ENCODE assay signal across 1 cellular context in the genomic region with DNA sequence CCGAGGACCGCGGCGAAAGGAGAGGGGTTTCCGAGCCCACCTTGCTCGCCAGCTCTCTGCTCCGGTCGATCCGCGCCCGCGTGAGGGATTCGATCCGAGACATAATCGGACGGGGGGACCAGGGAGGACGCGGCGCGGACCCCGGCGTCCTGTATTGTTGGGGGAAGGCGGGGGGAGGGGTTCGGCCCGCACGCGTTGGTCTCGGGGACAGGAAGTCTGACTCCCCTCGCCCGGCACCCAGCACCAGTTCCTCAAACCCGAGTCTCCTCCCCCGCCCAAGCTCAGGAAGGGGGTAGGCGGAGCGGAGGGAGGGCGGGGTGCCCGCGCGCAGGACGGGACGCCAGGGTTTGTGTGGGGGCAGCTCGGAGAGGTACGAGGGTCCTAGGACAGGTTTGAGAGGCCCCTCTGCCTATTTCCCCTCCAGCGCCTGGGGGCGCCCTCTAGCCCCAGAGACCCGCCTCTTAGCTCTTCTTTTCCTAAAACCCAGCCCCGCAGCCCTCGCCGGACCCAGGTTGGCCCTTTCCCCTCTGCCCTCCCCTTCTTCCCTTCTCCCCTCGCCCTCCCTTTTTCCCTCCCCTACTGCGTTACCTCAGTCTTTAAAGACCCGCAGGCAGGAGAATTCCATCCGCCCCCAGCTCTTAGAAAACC.
TF ChIP-seq lines count a peak whose summit lies in the region.

A gene (minus strand): TSS at position 223 of the 648 bp plus-strand sequence. CDS start 120 bp downstream, at position 103.

TF ChIP-seq in HEK293, 187 proteins besides CTCF, POLR2A, EP300 and RAD21 (continued from another document and continues in another):
- no peak for TF ChIP-seq ZNF266 (tag by site-specific recombination; IDR thresholded peaks at IDR 0.05; ENCODE audit: low read depth)
- TF ChIP-seq, protein P1, sequence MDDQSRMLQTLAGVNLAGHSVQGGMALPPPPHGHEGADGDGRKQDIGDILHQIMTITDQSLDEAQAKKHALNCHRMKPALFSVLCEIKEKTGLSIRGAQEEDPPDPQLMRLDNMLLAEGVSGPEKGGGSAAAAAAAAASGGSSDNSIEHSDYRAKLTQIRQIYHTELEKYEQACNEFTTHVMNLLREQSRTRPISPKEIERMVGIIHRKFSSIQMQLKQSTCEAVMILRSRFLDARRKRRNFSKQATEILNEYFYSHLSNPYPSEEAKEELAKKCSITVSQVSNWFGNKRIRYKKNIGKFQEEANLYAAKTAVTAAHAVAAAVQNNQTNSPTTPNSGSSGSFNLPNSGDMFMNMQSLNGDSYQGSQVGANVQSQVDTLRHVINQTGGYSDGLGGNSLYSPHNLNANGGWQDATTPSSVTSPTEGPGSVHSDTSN (CRISPR knock-in tag; IDR thresholded peaks at IDR 0.05), result no peak
- TF ChIP-seq OSR2 (tag by site-specific recombination; IDR thresholded peaks at IDR 0.05), result no peak
- no peak for TF ChIP-seq ZNF585B (tag by site-specific recombination; IDR thresholded peaks at IDR 0.05)
- TF ChIP-seq ZNF16 (tag by site-specific recombination; IDR thresholded peaks at IDR 0.05; ENCODE audit: low read depth), result no peak
- TF ChIP-seq ZNF394 (tag by site-specific recombination; IDR thresholded peaks at IDR 0.05; ENCODE audit: borderline replicate concordance), result no peak
- TF ChIP-seq ZNF629 (tag by site-specific recombination; IDR thresholded peaks at IDR 0.05), result 0 out of 2 replicates have a peak, but pooled peaks have one; percentile 41
- no peak for TF ChIP-seq ZNF558 (tag by site-specific recombination; IDR thresholded peaks at IDR 0.05)
- TF ChIP-seq, protein P2, sequence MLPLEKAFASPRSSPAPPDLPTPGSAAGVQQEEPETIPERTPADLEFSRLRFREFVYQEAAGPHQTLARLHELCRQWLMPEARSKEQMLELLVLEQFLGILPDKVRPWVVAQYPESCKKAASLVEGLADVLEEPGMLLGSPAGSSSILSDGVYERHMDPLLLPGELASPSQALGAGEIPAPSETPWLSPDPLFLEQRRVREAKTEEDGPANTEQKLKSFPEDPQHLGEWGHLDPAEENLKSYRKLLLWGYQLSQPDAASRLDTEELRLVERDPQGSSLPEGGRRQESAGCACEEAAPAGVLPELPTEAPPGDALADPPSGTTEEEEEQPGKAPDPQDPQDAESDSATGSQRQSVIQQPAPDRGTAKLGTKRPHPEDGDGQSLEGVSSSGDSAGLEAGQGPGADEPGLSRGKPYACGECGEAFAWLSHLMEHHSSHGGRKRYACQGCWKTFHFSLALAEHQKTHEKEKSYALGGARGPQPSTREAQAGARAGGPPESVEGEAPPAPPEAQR (tag by site-specific recombination; IDR thresholded peaks at IDR 0.05), result no peak
- no peak for TF ChIP-seq ZNF211 (tag by site-specific recombination; IDR thresholded peaks at IDR 0.05; ENCODE audit: low read depth)
- no peak for TF ChIP-seq ZNF324 (tag by site-specific recombination; IDR thresholded peaks at IDR 0.05)
- TF ChIP-seq, protein P3, sequence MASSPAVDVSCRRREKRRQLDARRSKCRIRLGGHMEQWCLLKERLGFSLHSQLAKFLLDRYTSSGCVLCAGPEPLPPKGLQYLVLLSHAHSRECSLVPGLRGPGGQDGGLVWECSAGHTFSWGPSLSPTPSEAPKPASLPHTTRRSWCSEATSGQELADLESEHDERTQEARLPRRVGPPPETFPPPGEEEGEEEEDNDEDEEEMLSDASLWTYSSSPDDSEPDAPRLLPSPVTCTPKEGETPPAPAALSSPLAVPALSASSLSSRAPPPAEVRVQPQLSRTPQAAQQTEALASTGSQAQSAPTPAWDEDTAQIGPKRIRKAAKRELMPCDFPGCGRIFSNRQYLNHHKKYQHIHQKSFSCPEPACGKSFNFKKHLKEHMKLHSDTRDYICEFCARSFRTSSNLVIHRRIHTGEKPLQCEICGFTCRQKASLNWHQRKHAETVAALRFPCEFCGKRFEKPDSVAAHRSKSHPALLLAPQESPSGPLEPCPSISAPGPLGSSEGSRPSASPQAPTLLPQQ (tag by site-specific recombination; IDR thresholded peaks at IDR 0.05), result 0 out of 2 replicates have a peak, but pooled peaks have one; percentile 12
- TF ChIP-seq ZNF837 (tag by site-specific recombination; IDR thresholded peaks at IDR 0.05), result no peak
- no peak for TF ChIP-seq ZNF560 (tag by site-specific recombination; IDR thresholded peaks at IDR 0.05; ENCODE audit: borderline replicate concordance)
- TF ChIP-seq YY1 (tag by site-specific recombination; IDR thresholded peaks at IDR 0.05), result no peak
- TF ChIP-seq TRIM28 (IDR thresholded peaks at IDR 0.05; ENCODE audit: borderline replicate concordance, low read length), result no peak
- TF ChIP-seq, protein P4, sequence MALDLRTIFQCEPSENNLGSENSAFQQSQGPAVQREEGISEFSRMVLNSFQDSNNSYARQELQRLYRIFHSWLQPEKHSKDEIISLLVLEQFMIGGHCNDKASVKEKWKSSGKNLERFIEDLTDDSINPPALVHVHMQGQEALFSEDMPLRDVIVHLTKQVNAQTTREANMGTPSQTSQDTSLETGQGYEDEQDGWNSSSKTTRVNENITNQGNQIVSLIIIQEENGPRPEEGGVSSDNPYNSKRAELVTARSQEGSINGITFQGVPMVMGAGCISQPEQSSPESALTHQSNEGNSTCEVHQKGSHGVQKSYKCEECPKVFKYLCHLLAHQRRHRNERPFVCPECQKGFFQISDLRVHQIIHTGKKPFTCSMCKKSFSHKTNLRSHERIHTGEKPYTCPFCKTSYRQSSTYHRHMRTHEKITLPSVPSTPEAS (tag by site-specific recombination; IDR thresholded peaks at IDR 0.05), result no peak
- TF ChIP-seq ZNF354C (tag by site-specific recombination; IDR thresholded peaks at IDR 0.05; ENCODE audit: borderline replicate concordance, low read depth), result no peak
- TF ChIP-seq, protein P5, sequence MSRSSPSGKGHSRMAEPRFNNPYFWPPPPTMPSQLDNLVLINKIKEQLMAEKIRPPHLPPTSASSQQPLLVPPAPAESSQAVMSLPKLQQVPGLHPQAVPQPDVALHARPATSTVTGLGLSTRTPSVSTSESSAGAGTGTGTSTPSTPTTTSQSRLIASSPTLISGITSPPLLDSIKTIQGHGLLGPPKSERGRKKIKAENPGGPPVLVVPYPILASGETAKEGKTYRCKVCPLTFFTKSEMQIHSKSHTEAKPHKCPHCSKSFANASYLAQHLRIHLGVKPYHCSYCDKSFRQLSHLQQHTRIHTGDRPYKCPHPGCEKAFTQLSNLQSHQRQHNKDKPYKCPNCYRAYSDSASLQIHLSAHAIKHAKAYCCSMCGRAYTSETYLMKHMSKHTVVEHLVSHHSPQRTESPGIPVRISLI (tag by site-specific recombination; IDR thresholded peaks at IDR 0.05), result no peak
- no peak for TF ChIP-seq TCF7L2 (IDR thresholded peaks at IDR 0.05; ENCODE audit: borderline replicate concordance, low read depth, low read length)
- TF ChIP-seq ZNF302 (tag by site-specific recombination; IDR thresholded peaks at IDR 0.05; ENCODE audit: low read depth), result no peak
- TF ChIP-seq ZNF785 (tag by site-specific recombination; IDR thresholded peaks at IDR 0.05), result no peak
- TF ChIP-seq ZBTB8A (tag by site-specific recombination; IDR thresholded peaks at IDR 0.05), result peak; percentile 78
- TF ChIP-seq ZNF555 (tag by site-specific recombination; conservative IDR thresholded peaks at IDR 0.05), result no peak
- no peak for TF ChIP-seq ZBTB48 (tag by site-specific recombination; IDR thresholded peaks at IDR 0.05)
- TF ChIP-seq MEIS1 (CRISPR knock-in tag; IDR thresholded peaks at IDR 0.05; ENCODE audit: borderline replicate concordance), result no peak
- TF ChIP-seq ZNF391 (tag by site-specific recombination; IDR thresholded peaks at IDR 0.05; ENCODE audit: borderline replicate concordance, low read depth), result no peak; the same call in 1 of the 2 replicates
- no peak for TF ChIP-seq ZNF202 (tag by site-specific recombination; IDR thresholded peaks at IDR 0.05; ENCODE audit: borderline replicate concordance)
- TF ChIP-seq ZNF404 (tag by site-specific recombination; IDR thresholded peaks at IDR 0.05), result no peak
- TF ChIP-seq ZNF701 (tag by site-specific recombination; IDR thresholded peaks at IDR 0.05), result no peak
- no peak for TF ChIP-seq ZNF292 (tag by site-specific recombination; IDR thresholded peaks at IDR 0.05; ENCODE audit: borderline replicate concordance, low read depth)
- TF ChIP-seq ZNF529 (tag by site-specific recombination; IDR thresholded peaks at IDR 0.05; ENCODE audit: insufficient replicate concordance), result no peak
- TF ChIP-seq ZNF223 (tag by site-specific recombination; IDR thresholded peaks at IDR 0.05), result no peak
- TF ChIP-seq ZEB2 (tag by site-specific recombination; IDR thresholded peaks at IDR 0.05), result peak; percentile 72
- no peak for TF ChIP-seq ZNF138 (tag by site-specific recombination; IDR thresholded peaks at IDR 0.05; ENCODE audit: borderline replicate concordance)
- no peak for TF ChIP-seq SCRT2 (tag by site-specific recombination; IDR thresholded peaks at IDR 0.05)
- no peak for TF ChIP-seq ZNF10 (tag by site-specific recombination; IDR thresholded peaks at IDR 0.05)
- TF ChIP-seq ZNF112 (tag by site-specific recombination; IDR thresholded peaks at IDR 0.05), result no peak
- TF ChIP-seq, protein P6, sequence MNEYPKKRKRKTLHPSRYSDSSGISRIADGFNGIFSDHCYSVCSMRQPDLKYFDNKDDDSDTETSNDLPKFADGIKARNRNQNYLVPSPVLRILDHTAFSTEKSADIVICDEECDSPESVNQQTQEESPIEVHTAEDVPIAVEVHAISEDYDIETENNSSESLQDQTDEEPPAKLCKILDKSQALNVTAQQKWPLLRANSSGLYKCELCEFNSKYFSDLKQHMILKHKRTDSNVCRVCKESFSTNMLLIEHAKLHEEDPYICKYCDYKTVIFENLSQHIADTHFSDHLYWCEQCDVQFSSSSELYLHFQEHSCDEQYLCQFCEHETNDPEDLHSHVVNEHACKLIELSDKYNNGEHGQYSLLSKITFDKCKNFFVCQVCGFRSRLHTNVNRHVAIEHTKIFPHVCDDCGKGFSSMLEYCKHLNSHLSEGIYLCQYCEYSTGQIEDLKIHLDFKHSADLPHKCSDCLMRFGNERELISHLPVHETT (tag by site-specific recombination; IDR thresholded peaks at IDR 0.05), result no peak
- TF ChIP-seq ZNF274 (IDR thresholded peaks at IDR 0.05; ENCODE audit: low read length), result no peak
- no peak for TF ChIP-seq ZNF274 (tag by site-specific recombination; IDR thresholded peaks at IDR 0.05; ENCODE audit: borderline replicate concordance)
- no peak for TF ChIP-seq ZNF596 (tag by site-specific recombination; IDR thresholded peaks at IDR 0.05)
- no peak for TF ChIP-seq ZNF623 (tag by site-specific recombination; IDR thresholded peaks at IDR 0.05)
- 0 out of 2 replicates have a peak, but pooled peaks have one; percentile 33 for TF ChIP-seq ZBTB7A (tag by site-specific recombination; IDR thresholded peaks at IDR 0.05; ENCODE audit: low read depth)
- TF ChIP-seq, protein P7, sequence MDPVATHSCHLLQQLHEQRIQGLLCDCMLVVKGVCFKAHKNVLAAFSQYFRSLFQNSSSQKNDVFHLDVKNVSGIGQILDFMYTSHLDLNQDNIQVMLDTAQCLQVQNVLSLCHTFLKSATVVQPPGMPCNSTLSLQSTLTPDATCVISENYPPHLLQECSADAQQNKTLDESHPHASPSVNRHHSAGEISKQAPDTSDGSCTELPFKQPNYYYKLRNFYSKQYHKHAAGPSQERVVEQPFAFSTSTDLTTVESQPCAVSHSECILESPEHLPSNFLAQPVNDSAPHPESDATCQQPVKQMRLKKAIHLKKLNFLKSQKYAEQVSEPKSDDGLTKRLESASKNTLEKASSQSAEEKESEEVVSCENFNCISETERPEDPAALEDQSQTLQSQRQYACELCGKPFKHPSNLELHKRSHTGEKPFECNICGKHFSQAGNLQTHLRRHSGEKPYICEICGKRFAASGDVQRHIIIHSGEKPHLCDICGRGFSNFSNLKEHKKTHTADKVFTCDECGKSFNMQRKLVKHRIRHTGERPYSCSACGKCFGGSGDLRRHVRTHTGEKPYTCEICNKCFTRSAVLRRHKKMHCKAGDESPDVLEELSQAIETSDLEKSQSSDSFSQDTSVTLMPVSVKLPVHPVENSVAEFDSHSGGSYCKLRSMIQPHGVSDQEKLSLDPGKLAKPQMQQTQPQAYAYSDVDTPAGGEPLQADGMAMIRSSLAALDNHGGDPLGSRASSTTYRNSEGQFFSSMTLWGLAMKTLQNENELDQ (tag by site-specific recombination; IDR thresholded peaks at IDR 0.05; ENCODE audit: low read depth), result no peak
- TF ChIP-seq, protein P8, sequence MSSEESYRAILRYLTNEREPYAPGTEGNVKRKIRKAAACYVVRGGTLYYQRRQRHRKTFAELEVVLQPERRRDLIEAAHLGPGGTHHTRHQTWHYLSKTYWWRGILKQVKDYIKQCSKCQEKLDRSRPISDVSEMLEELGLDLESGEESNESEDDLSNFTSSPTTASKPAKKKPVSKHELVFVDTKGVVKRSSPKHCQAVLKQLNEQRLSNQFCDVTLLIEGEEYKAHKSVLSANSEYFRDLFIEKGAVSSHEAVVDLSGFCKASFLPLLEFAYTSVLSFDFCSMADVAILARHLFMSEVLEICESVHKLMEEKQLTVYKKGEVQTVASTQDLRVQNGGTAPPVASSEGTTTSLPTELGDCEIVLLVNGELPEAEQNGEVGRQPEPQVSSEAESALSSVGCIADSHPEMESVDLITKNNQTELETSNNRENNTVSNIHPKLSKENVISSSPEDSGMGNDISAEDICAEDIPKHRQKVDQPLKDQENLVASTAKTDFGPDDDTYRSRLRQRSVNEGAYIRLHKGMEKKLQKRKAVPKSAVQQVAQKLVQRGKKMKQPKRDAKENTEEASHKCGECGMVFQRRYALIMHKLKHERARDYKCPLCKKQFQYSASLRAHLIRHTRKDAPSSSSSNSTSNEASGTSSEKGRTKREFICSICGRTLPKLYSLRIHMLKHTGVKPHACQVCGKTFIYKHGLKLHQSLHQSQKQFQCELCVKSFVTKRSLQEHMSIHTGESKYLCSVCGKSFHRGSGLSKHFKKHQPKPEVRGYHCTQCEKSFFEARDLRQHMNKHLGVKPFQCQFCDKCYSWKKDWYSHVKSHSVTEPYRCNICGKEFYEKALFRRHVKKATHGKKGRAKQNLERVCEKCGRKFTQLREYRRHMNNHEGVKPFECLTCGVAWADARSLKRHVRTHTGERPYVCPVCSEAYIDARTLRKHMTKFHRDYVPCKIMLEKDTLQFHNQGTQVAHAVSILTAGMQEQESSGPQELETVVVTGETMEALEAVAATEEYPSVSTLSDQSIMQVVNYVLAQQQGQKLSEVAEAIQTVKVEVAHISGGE (tag by site-specific recombination; conservative IDR thresholded peaks at IDR 0.05; ENCODE audit: low read depth), result peak; percentile 74
